Comparison of ENCODE assay signal across 27 cellular contexts in genomic region chr16:49650603-49651002, GRCh38.
"Had no signal": no experiment of that assay in that cellular context is flagged by ENCODE, and none has a peak within 500 bp of the region (broad histone marks: within the 10 kb centered on the region; RNA-seq: fewer than 3 reads in every experiment).

No MANE protein-coding gene starts in this region.

- H3K4me1 ChIP-seq: breast epithelium, foreskin keratinocyte, gastrocnemius medialis had no signal

- H3K27ac ChIP-seq: breast epithelium, dorsolateral prefrontal cortex, foreskin keratinocyte, gastrocnemius medialis had no signal

- H3K27me3 ChIP-seq: ascending aorta, breast epithelium, foreskin keratinocyte, gastrocnemius medialis had no signal

- DNase-seq: activated CD4-positive, alpha-beta memory T cell treated with anti-CD3 and anti-CD28 coated beads for 36 hours; activated CD4-positive, alpha-beta T cell treated with anti-CD3 and anti-CD28 coated beads for 36 hours; activated CD4-positive, alpha-beta T cell treated with anti-CD3 and anti-CD28 coated beads, Interleukin-2, amount 10 ng/mL, durations not matched to agents 24 days and 14 days; activated CD4-positive, CD25-positive, alpha-beta regulatory T cell; activated CD4-positive, CD25-positive, alpha-beta regulatory T cell treated with anti-CD3 and anti-CD28 coated beads, Interleukin-2, amount 50 U/mL, for 72 hours; activated CD8-positive, alpha-beta memory T cell treated with anti-CD3 and anti-CD28 coated beads, Interleukin-2, amount 10 ng/mL, durations not matched to agents 7 days and 5 days; activated CD8-positive, alpha-beta memory T cell treated with anti-CD3 and anti-CD28 coated beads, Interleukin-2, amount 50 U/mL, for 4 hours; activated CD8-positive, alpha-beta T cell treated with anti-CD3 and anti-CD28 coated beads, Interleukin-2, amount 10 ng/mL, durations not matched to agents 7 days and 5 days; activated gamma-delta T cell; activated naive CD4-positive, alpha-beta T cell; activated naive CD4-positive, alpha-beta T cell treated with anti-CD3 and anti-CD28 coated beads, Interleukin-2, amount 10 ng/mL, durations not matched to agents 7 days and 5 days; activated naive CD8-positive, alpha-beta T cell treated with anti-CD3 and anti-CD28 coated beads, Interleukin-2, amount 10 ng/mL, durations not matched to agents 7 days and 5 days; activated T-cell treated with anti-CD3 and anti-CD28 coated beads for 4 hours; activated T-cell treated with anti-CD3 and anti-CD28 coated beads, Interleukin-2, amount 50 U/mL, for 24 hours; activated T-cell treated with anti-CD3 and anti-CD28 coated beads, Interleukin-2, amount 50 U/mL, for 72 hours; dorsolateral prefrontal cortex; effector memory CD4-positive, alpha-beta T cell; endodermal cell; foreskin keratinocyte; gastrocnemius medialis; glutamatergic neuron; T-helper 2 cell had no signal

- H3K4me3 ChIP-seq: ascending aorta, breast epithelium, coronary artery, dorsolateral prefrontal cortex, gastrocnemius medialis had no signal

- H3K36me3 ChIP-seq: ascending aorta, breast epithelium, gastrocnemius medialis had no signal

- ATAC-seq: activated CD4-positive, alpha-beta T cell treated with anti-CD3 and anti-CD28 coated beads for 36 hours; activated CD8-positive, alpha-beta memory T cell treated with anti-CD3 and anti-CD28 coated beads, Interleukin-2, amount 10 ng/mL, durations not matched to agents 7 days and 5 days; activated CD8-positive, alpha-beta T cell treated with anti-CD3 and anti-CD28 coated beads, Interleukin-2, amount 10 ng/mL, durations not matched to agents 7 days and 5 days; activated naive CD4-positive, alpha-beta T cell treated with anti-CD3 and anti-CD28 coated beads, Interleukin-2, amount 50 U/mL, for 72 hours; activated T-cell treated with anti-CD3 and anti-CD28 coated beads, Interleukin-2, amount 50 U/mL, for 72 hours; esophagus mucosa; foreskin keratinocyte; gastrocnemius medialis had no signal
